8 cellular contexts compared by ENCODE assay signal in genomic region chr5:68216737-68217231, GRCh38. TPM values are rescaled to one million over a fixed set of nuclear protein-coding genes. Genes with fewer than 3 reads are reported as not detected.
DNase-seq lines count a peak whose midpoint lies in the region; ATAC-seq and TF ChIP-seq lines count a peak whose summit lies in the region.

No MANE protein-coding gene starts in this region.

- peaks cover 0 to 13% (median 6%) of the 10 kb centered on the region in 11 donors for H3K9me3 ChIP-seq in heart right ventricle
- H3K9me3 ChIP-seq in WERI-Rb-1 (ENCODE audit: severe bottlenecking), result peaks cover 6% of the 10 kb centered on the region
- no peaks in the 10 kb centered on the region for H3K9me3 ChIP-seq in gastroesophageal sphincter
- H3K9me3 ChIP-seq in gastrocnemius medialis, result no peaks in the 10 kb centered on the region

- TF ChIP-seq CTCF in heart right ventricle (IDR thresholded peaks at IDR 0.05), result no peak
- no peak for TF ChIP-seq CTCF in WERI-Rb-1 (IDR thresholded peaks at IDR 0.05; ENCODE audit: low read depth, low read length)
- no peak for TF ChIP-seq CTCF in gastroesophageal sphincter (IDR thresholded peaks at IDR 0.05)
- TF ChIP-seq CTCF in gastrocnemius medialis (IDR thresholded peaks at IDR 0.05 in 4 of 5, conservative IDR thresholded peaks at IDR 0.05 in 1 of 5), result no peak

- in situ Hi-C loops in gastrocnemius medialis (cut with MboI; ENCODE audit: low sequenced_read_pairs in 4 of 4), result loop anchor here in 1 of 4 donors (25.0 kb wide), 1 partner anchor 729 kb away; no protein-coding TSS in a partner anchor

- 0% methylated on average over 10 of the region's 10 CpGs for WGBS in heart right ventricle, 2 donors
- WGBS in gastroesophageal sphincter (ENCODE audit: low coverage in 1 of 2), 2 donors, result 2 to 4% methylated on average over 9 of the region's 10 CpGs

- no peak for TF ChIP-seq EP300 in gastroesophageal sphincter (IDR thresholded peaks at IDR 0.05)

- no peak for TF ChIP-seq POLR2A in gastroesophageal sphincter (IDR thresholded peaks at IDR 0.05)
- TF ChIP-seq POLR2A in gastrocnemius medialis (IDR thresholded peaks at IDR 0.05), result no peak

- no peaks in the 10 kb centered on the region for H3K27me3 ChIP-seq in heart right ventricle
- H3K27me3 ChIP-seq in WERI-Rb-1 (ENCODE audit: insufficient read depth, low read depth, severe bottlenecking), result no peaks in the 10 kb centered on the region
- H3K27me3 ChIP-seq in gastroesophageal sphincter, result no peaks in the 10 kb centered on the region
- H3K27me3 ChIP-seq in gastrocnemius medialis, result no peaks in the 10 kb centered on the region

- H3K4me3 ChIP-seq in heart right ventricle (peak overlapping the region; percentile 80 to 99 (median 96)), WERI-Rb-1 (ENCODE audit: low read depth, low read length) (peak overlapping the region; percentile 94), gastroesophageal sphincter (peak overlapping the region; percentile 78 to 94), gastrocnemius medialis (peak overlapping the region; percentile 85 to 100 (median 92))

- DNase-seq in heart right ventricle (no peak), Right ventricle myocardium superior (no peak), WERI-Rb-1 (no peak), gastrocnemius medialis (no peak), NCI-H1694 treated with DMSO at 0.1 percent for 48 hours (lab: John Stamatoyannopoulos, UW) (no peak), NCI-H2227 (lab: John Stamatoyannopoulos, UW; ENCODE audit: unreplicated experiment) (no peak)

- H3K36me3 ChIP-seq in heart right ventricle (peaks cover 0 to 14% (median 0%) of the 10 kb centered on the region in 9 donors), WERI-Rb-1 (no peaks in the 10 kb centered on the region), gastroesophageal sphincter (peaks cover 0 to 6% of the 10 kb centered on the region in 2 donors), gastrocnemius medialis (peaks cover 0 to 11% of the 10 kb centered on the region in 2 donors)

- H3K4me1 ChIP-seq in heart right ventricle (peaks cover 2 to 53% (median 40%) of the 10 kb centered on the region in 9 donors), gastroesophageal sphincter (peaks cover 0 to 43% (median 6%) of the 10 kb centered on the region in 3 donors), gastrocnemius medialis (peaks cover 22 to 29% of the 10 kb centered on the region in 2 donors)

- intact Hi-C loops in heart right ventricle (cut with DNase I), result loop anchor here in 6 of 10 donors (2.0 to 10.0 kb wide), 8 partner anchors 22 to 722 kb away; no protein-coding TSS in a partner anchor
- intact Hi-C loops in Right ventricle myocardium superior (cut with DNase I), result no loop called here
- intact Hi-C loops in gastrocnemius medialis (cut with DNase I; ENCODE audit: low total_unique reads), result loop anchor here (5.0 kb wide), 3 partner anchors 36 to 724 kb away; no protein-coding TSS in a partner anchor

- H3K27ac ChIP-seq in heart right ventricle (peak overlapping the region; percentile 97 to 100 (median 99)), WERI-Rb-1 (peak overlapping the region; percentile 83), gastroesophageal sphincter (peak overlapping the region; percentile 92 to 100 (median 98)), gastrocnemius medialis (peak overlapping the region; percentile 94 to 98 (median 96))

- ATAC-seq in heart right ventricle (peak in 2 of 8 donors; percentile 2 to 13), Right ventricle myocardium superior (ENCODE audit: poor library complexity) (no peak), HG02938 (IDR thresholded peaks at IDR 0.05; ENCODE audit: unreplicated experiment) (peak; percentile 1), gastroesophageal sphincter (no peak), gastrocnemius medialis (peak in 1 of 2 donors; percentile 12)

RNA-seq across cellular contexts. Expression of gene PIK3R1, which starts 1.2 kb away (rescaled TPM):
- total RNA-seq in heart right ventricle (100 to 1,000 TPM in 8 of 10 donors, 10 to 100 TPM in 2; 45.6 to 269 (median 148) TPM), Right ventricle myocardium superior (103 TPM), gastroesophageal sphincter (100 to 1,000 TPM; 188 to 403 (median 312) TPM), gastrocnemius medialis (100 to 1,000 TPM in 2 of 4 donors, 10 to 100 TPM in 2; 87.2 to 129 (median 100) TPM)
- 10 to 100 TPM; 12.2 to 22.3 TPM for polyA plus RNA-seq in heart right ventricle
